ENCODE assay signal across 15 cellular contexts in the genomic region with DNA sequence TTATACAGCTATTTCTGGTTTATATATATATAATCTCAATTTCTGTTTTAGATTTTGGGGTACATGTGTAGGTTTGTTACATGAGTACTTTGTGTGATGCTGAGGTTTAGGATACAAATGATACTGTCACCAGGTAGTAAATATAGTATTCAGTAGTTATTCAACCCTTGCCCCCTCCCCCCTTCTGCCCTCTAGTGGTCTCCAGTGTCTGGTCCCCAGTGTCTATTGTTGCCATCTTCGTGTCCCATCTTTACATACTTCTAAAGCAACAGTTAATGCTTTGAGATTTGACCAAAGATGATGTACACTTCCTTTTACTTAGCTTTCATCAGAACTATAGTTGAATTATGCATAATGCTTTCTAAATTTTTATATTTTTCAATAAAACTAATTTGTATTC.
DNase-seq lines count a peak whose midpoint lies in the region; ATAC-seq and TF ChIP-seq lines count a peak whose summit lies in the region.
"Had no signal": no experiment of that assay in that cellular context is flagged by ENCODE, and none has a peak within 500 bp of the region (broad histone marks: within the 10 kb centered on the region; RNA-seq: fewer than 3 reads in every experiment).

No MANE protein-coding gene starts in this region.

- no peaks in the 10 kb centered on the region for H3K9me3 ChIP-seq in Caco-2
- H3K9me3 ChIP-seq in PC-9 (ENCODE audit: insufficient read depth, low read depth): no peaks in the 10 kb centered on the region
- H3K9me3 ChIP-seq in hepatocyte (ENCODE audit: low read depth): no peaks in the 10 kb centered on the region
- H3K9me3 ChIP-seq in esophagus squamous epithelium: no peaks in the 10 kb centered on the region
- H3K9me3 ChIP-seq: psoas muscle had no signal

- DNase-seq in Caco-2: peak in 1 of 2 experiments; percentile 52
- no peak for DNase-seq in PC-9
- no peak for DNase-seq in hepatocyte (ENCODE audit: low spot score)
- no peak for DNase-seq in T-cell
- no peak for DNase-seq in esophagus squamous epithelium (lab: John Stamatoyannopoulos, UW)
- no peak for DNase-seq in GM19240 (ENCODE audit: insufficient read length, low spot score)
- DNase-seq: activated B cell treated with CpG ODN at 0.5 μM for 24 hours, activated gamma-delta T cell treated with Interleukin-2 at 50 U/mL for 16 hours, DMS79 treated with DMSO at 0.1 percent for 48 hours, heart left ventricle, NCI-H2029 treated with DMSO at 0.1 percent for 48 hours, psoas muscle had no signal

- H3K9me3 Mint-ChIP-seq in Caco-2 (ENCODE audit: unreplicated experiment) (no peaks in the 10 kb centered on the region), T-cell (peaks cover under 1 to 12% (median 10%) of the 10 kb centered on the region in 3 donors)

- H3K36me3 ChIP-seq in Caco-2 (ENCODE audit: control insufficient read depth, insufficient read depth, low read length) (no peaks in the 10 kb centered on the region), PC-9 (ENCODE audit: low read depth) (no peaks in the 10 kb centered on the region), hepatocyte (replicated peaks; ENCODE audit: insufficient read depth, low read depth) (no peaks in the 10 kb centered on the region), esophagus squamous epithelium (no peaks in the 10 kb centered on the region)
- H3K36me3 ChIP-seq: heart left ventricle had no signal

- ATAC-seq in GM18517 (IDR thresholded peaks at IDR 0.05; ENCODE audit: unreplicated experiment): no peak
- no peak for ATAC-seq in T-cell (replicated peaks in 1 of 4)
- ATAC-seq: heart left ventricle, psoas muscle had no signal

- H3K27me3 ChIP-seq in Caco-2 (replicated peaks; ENCODE audit: control insufficient read depth, insufficient read depth, low read length): no peaks in the 10 kb centered on the region
- H3K27me3 ChIP-seq in PC-9 (ENCODE audit: insufficient read depth, low read depth): no peaks in the 10 kb centered on the region
- no peaks in the 10 kb centered on the region for H3K27me3 ChIP-seq in hepatocyte
- H3K27me3 ChIP-seq in esophagus squamous epithelium: no peaks in the 10 kb centered on the region
- H3K27me3 ChIP-seq: heart left ventricle had no signal

- H3F3A ChIP-seq in PC-9 (ENCODE audit: insufficient read depth, low read depth): no peaks in the 10 kb centered on the region

- TF ChIP-seq POLR2A in esophagus squamous epithelium (IDR thresholded peaks at IDR 0.05): no peak

- TF ChIP-seq RAD21 in Ishikawa (IDR thresholded peaks at IDR 0.05; ENCODE audit: low read depth): peak; percentile 16

- H3K79me2 ChIP-seq in PC-9 (ENCODE audit: low read depth) (no peaks in the 10 kb centered on the region), hepatocyte (no peaks in the 10 kb centered on the region)

- H2AFZ ChIP-seq in PC-9 (no peak overlapping the region), hepatocyte (no peak overlapping the region)

- H3K27me3 Mint-ChIP-seq in Caco-2 (ENCODE audit: insufficient read depth, unreplicated experiment) (no peaks in the 10 kb centered on the region), T-cell (no peaks in the 10 kb centered on the region)
- H3K27me3 Mint-ChIP-seq: activated B cell treated with CpG ODN at 0.5 μM for 24 hours had no signal

- H4K20me1 ChIP-seq in PC-9 (ENCODE audit: insufficient read depth): no peaks in the 10 kb centered on the region
- H4K20me1 ChIP-seq in hepatocyte (ENCODE audit: insufficient read depth, poor library complexity, severe bottlenecking): no peaks in the 10 kb centered on the region

- H3K4me1 Mint-ChIP-seq in Caco-2 (ENCODE audit: low read depth, unreplicated experiment): no peaks in the 10 kb centered on the region
- no peaks in the 10 kb centered on the region for H3K4me1 Mint-ChIP-seq in T-cell
- H3K4me1 Mint-ChIP-seq: activated B cell treated with CpG ODN at 0.5 μM for 24 hours had no signal

- CTCF ChIA-PET in Caco-2 (lab: Charles Lee) (no interaction called here), PC-9 (lab: Charles Lee) (no interaction called here), T-cell (lab: Charles Lee) (no interaction called here)

- 58% methylated on average over 1 of the region's 1 CpG for WGBS in hepatocyte (ENCODE audit: low lambda C conversion rate, missing lambda C conversion rate)
- WGBS in esophagus squamous epithelium, 2 donors: 45 to 71% methylated on average over 1 of the region's 1 CpG

- H3K27ac Mint-ChIP-seq in Caco-2 (ENCODE audit: unreplicated experiment): no peak overlapping the region
- no peak overlapping the region for H3K27ac Mint-ChIP-seq in T-cell
- H3K27ac Mint-ChIP-seq: activated B cell treated with CpG ODN at 0.5 μM for 24 hours had no signal

- no peak overlapping the region for H3K4me3 ChIP-seq in Caco-2 (ENCODE audit: low read depth, low read length)
- no peak overlapping the region for H3K4me3 ChIP-seq in PC-9
- H3K4me3 ChIP-seq in hepatocyte: no peak overlapping the region
- no peak overlapping the region for H3K4me3 ChIP-seq in esophagus squamous epithelium
- H3K4me3 ChIP-seq: coronary artery, heart left ventricle, psoas muscle had no signal

- intact Hi-C loops in Caco-2 (cut with micrococcal nuclease; ENCODE audit: unreplicated experiment): loop anchor here (10.0 kb wide), 1 partner anchor 323 kb away; no protein-coding TSS in a partner anchor
- intact Hi-C loops in PC-9 (cut with micrococcal nuclease; ENCODE audit: unreplicated experiment): no loop called here
- intact Hi-C loops in esophagus squamous epithelium (cut with DNase I): no loop called here

- TF ChIP-seq EP300 in Ishikawa (IDR thresholded peaks at IDR 0.05; ENCODE audit: borderline replicate concordance): no peak

- no TSS peak for BruUV-seq in Caco-2 (replicated peaks; lab: Mats Ljungman, UMichigan)
- no TSS peak for BruUV-seq in PC-9 (replicated peaks; lab: Mats Ljungman, UMichigan)

- H3K4me1 ChIP-seq in Caco-2: no peaks in the 10 kb centered on the region
- no peaks in the 10 kb centered on the region for H3K4me1 ChIP-seq in PC-9 (replicated peaks; ENCODE audit: insufficient read depth)
- no peaks in the 10 kb centered on the region for H3K4me1 ChIP-seq in hepatocyte (ENCODE audit: insufficient read depth)
- H3K4me1 ChIP-seq in esophagus squamous epithelium: no peaks in the 10 kb centered on the region
- H3K4me1 ChIP-seq: heart left ventricle, psoas muscle had no signal

- H3K4me3 Mint-ChIP-seq in Caco-2 (ENCODE audit: unreplicated experiment) (no peak overlapping the region), T-cell (no peak overlapping the region)
- H3K4me3 Mint-ChIP-seq: activated B cell treated with CpG ODN at 0.5 μM for 24 hours had no signal

- H3K9me2 ChIP-seq in PC-9 (ENCODE audit: insufficient read depth) (no peaks in the 10 kb centered on the region), hepatocyte (replicated peaks; ENCODE audit: insufficient read depth) (no peaks in the 10 kb centered on the region)

- TF ChIP-seq CTCF in Caco-2 (IDR thresholded peaks at IDR 0.05; ENCODE audit: insufficient read depth in 1 of 2, low read depth in 1 of 2, low read length in 1 of 2, severe bottlenecking in 1 of 2, unreplicated experiment in 1 of 2): peak; percentile 47 to 74
- peak; percentile 32; the same call in 1 of the 2 replicates for TF ChIP-seq CTCF in PC-9 (conservative IDR thresholded peaks at IDR 0.05)
- peak; percentile 31 for TF ChIP-seq CTCF in hepatocyte (IDR thresholded peaks at IDR 0.05; ENCODE audit: poor library complexity)
- no peak for TF ChIP-seq CTCF in esophagus squamous epithelium (IDR thresholded peaks at IDR 0.05)

- POLR2A ChIA-PET in Caco-2 (lab: Charles Lee): no interaction called here
- POLR2A ChIA-PET in PC-9 (lab: Charles Lee; ENCODE audit: unreplicated experiment): no interaction called here
- POLR2A ChIA-PET in T-cell (lab: Charles Lee): no interaction called here

- H3K36me3 Mint-ChIP-seq in Caco-2 (ENCODE audit: insufficient read depth, unreplicated experiment) (no peaks in the 10 kb centered on the region), T-cell (no peaks in the 10 kb centered on the region)

- no peak overlapping the region for H3K27ac ChIP-seq in PC-9
- H3K27ac ChIP-seq in hepatocyte: no peak overlapping the region
- no peak overlapping the region for H3K27ac ChIP-seq in esophagus squamous epithelium
- H3K27ac ChIP-seq: coronary artery, heart left ventricle, psoas muscle had no signal

- H3K4me2 ChIP-seq in PC-9: no peak overlapping the region
- H3K4me2 ChIP-seq in hepatocyte: no peak overlapping the region

TF ChIP-seq in Ishikawa, 13 proteins besides CTCF, POLR2A, EP300 and RAD21 (continues in another document):
- TF ChIP-seq TCF12 (IDR thresholded peaks at IDR 0.05; ENCODE audit: low read depth) (no peak), NFIC (IDR thresholded peaks at IDR 0.05) (no peak), EGR1 (IDR thresholded peaks at IDR 0.05) (no peak), CEBPB (IDR thresholded peaks at IDR 0.05) (no peak), TAF1 (IDR thresholded peaks at IDR 0.05; ENCODE audit: low read depth) (no peak), YY1 (IDR thresholded peaks at IDR 0.05; ENCODE audit: low read depth) (no peak), FOXM1 (IDR thresholded peaks at IDR 0.05; ENCODE audit: borderline replicate concordance, low read depth) (no peak), CREB1 (IDR thresholded peaks at IDR 0.05; ENCODE audit: low read depth) (no peak)
- TF ChIP-seq, protein P1, sequence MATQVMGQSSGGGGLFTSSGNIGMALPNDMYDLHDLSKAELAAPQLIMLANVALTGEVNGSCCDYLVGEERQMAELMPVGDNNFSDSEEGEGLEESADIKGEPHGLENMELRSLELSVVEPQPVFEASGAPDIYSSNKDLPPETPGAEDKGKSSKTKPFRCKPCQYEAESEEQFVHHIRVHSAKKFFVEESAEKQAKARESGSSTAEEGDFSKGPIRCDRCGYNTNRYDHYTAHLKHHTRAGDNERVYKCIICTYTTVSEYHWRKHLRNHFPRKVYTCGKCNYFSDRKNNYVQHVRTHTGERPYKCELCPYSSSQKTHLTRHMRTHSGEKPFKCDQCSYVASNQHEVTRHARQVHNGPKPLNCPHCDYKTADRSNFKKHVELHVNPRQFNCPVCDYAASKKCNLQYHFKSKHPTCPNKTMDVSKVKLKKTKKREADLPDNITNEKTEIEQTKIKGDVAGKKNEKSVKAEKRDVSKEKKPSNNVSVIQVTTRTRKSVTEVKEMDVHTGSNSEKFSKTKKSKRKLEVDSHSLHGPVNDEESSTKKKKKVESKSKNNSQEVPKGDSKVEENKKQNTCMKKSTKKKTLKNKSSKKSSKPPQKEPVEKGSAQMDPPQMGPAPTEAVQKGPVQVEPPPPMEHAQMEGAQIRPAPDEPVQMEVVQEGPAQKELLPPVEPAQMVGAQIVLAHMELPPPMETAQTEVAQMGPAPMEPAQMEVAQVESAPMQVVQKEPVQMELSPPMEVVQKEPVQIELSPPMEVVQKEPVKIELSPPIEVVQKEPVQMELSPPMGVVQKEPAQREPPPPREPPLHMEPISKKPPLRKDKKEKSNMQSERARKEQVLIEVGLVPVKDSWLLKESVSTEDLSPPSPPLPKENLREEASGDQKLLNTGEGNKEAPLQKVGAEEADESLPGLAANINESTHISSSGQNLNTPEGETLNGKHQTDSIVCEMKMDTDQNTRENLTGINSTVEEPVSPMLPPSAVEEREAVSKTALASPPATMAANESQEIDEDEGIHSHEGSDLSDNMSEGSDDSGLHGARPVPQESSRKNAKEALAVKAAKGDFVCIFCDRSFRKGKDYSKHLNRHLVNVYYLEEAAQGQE (IDR thresholded peaks at IDR 0.05; ENCODE audit: low read depth): no peak

Comparison
In these comparisons a context has a peak if more than half of its experiments do, and no peak if none do; other contexts are left out.
1. CTCF ChIP-seq: peak in Caco-2 (2 of 2), PC-9 (single experiment) and hepatocyte (single experiment); none in esophagus squamous epithelium (0 of 6).